8 cellular contexts compared by ENCODE assay signal in genomic region chr16:391885-392335, GRCh38.
DNase-seq lines count a peak whose midpoint lies in the region; ATAC-seq and TF ChIP-seq lines count a peak whose summit lies in the region.

No MANE protein-coding gene starts in this region.

- no peak overlapping the region for H2AFZ ChIP-seq in Loucy (ENCODE audit: low read length)

- no peak overlapping the region for H3K4me2 ChIP-seq in Loucy (ENCODE audit: low read depth, low read length, poor library complexity, severe bottlenecking)

- H3F3A ChIP-seq in Loucy (ENCODE audit: low read depth): 0 out of 2 replicates have a peak, but pooled peaks cover 3% of the 10 kb centered on the region

- H3K27me3 ChIP-seq in Loucy (ENCODE audit: insufficient read depth, low read length, poor library complexity, severe bottlenecking): no peaks in the 10 kb centered on the region

- no peak overlapping the region for H3K4me3 ChIP-seq in Loucy (ENCODE audit: low read length, poor library complexity, severe bottlenecking)

- no peaks in the 10 kb centered on the region for H4K20me1 ChIP-seq in Loucy (ENCODE audit: insufficient read depth, low read length, poor library complexity, severe bottlenecking)

- TF ChIP-seq CTCF in Loucy (conservative IDR thresholded peaks at IDR 0.05; ENCODE audit: low read length): peak; percentile 78

- DNase-seq in EH (ENCODE audit: low read depth) (peak; percentile 74), T1000 (lab: John Stamatoyannopoulos, UW) (peak; percentile 89), amygdala (lab: John Stamatoyannopoulos, UW) (peak in 31 of 56 donors; percentile 17 to 71 (median 36)), iris pigment epithelial cell (ENCODE audit: low read depth) (peak; percentile 80), OCI-M2 (lab: John Stamatoyannopoulos, UW; ENCODE audit: unreplicated experiment) (no peak)
- peak; percentile 80 for DNase-seq in stimulated activated CD4-positive, alpha-beta T cell treated with anti-CD3 and anti-CD28 coated beads, Interleukin-4, amount 100 ng/mL, for 24 hours

- H3K9me3 ChIP-seq in Loucy (ENCODE audit: insufficient read depth, low read depth, low read length): no peaks in the 10 kb centered on the region

- no peak for ATAC-seq in GM19397 (IDR thresholded peaks at IDR 0.05; ENCODE audit: unreplicated experiment)

- no peak overlapping the region for H3K9ac ChIP-seq in Loucy (ENCODE audit: low read depth, low read length, poor library complexity, severe bottlenecking)

- peaks cover 4% of the 10 kb centered on the region for H3K4me1 ChIP-seq in Loucy (ENCODE audit: insufficient read depth, low read length, poor library complexity, severe bottlenecking)

- H3K9me2 ChIP-seq in Loucy (replicated peaks; ENCODE audit: low read depth, low read length): no peaks in the 10 kb centered on the region

- H3K36me3 ChIP-seq in Loucy (ENCODE audit: insufficient read depth, low read length): no peaks in the 10 kb centered on the region

- H3K79me2 ChIP-seq in Loucy (ENCODE audit: insufficient read depth, low read length): no peaks in the 10 kb centered on the region
